In the genomic region with DNA sequence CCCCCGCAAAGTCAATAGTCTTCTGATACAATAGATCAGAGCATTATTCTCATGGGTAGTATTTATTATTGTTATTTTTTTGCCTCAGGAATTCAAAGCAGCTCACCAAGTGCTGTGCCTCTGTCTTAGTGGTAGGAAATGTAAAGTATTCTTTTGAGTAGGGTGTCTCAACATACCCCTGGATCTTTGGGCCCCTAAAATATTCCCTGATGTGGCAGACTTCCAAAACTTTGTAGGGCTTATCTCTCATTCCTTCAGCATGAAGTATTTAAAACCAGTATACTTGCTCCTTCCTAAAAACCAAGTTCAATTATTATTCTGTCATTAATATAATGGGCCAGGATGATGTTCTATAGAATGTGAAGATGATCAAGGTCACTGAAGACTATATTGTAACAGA, we compare ENCODE assay signal across 21 cellular contexts.
"Had no signal": no experiment of that assay in that cellular context is flagged by ENCODE, and none has a peak within 500 bp of the region (broad histone marks: within the 10 kb centered on the region; RNA-seq: fewer than 3 reads in every experiment).

No MANE protein-coding gene starts in this region.

- FAIRE-seq: bronchial epithelial cell, TTC549 had no signal

- H3K27me3 Mint-ChIP-seq: activated B cell treated with CpG ODN at 0.5 μM for 24 hours; activated CD4-positive, alpha-beta memory T cell treated with anti-CD3 and anti-CD28 coated beads for 36 hours; activated CD4-positive, alpha-beta T cell treated with anti-CD3 and anti-CD28 coated beads, Interleukin-2, amount 10 ng/mL, durations not matched to agents 7 days and 5 days; T-cell had no signal

- H3K27ac Mint-ChIP-seq: activated B cell treated with CpG ODN at 0.5 μM for 24 hours; activated CD4-positive, alpha-beta memory T cell treated with anti-CD3 and anti-CD28 coated beads for 36 hours; activated CD4-positive, alpha-beta T cell treated with anti-CD3 and anti-CD28 coated beads, Interleukin-2, amount 10 ng/mL, durations not matched to agents 7 days and 5 days; T-cell had no signal

- DNase-seq: activated B cell treated with CpG ODN at 0.5 μM for 24 hours; activated CD4-positive, alpha-beta memory T cell treated with anti-CD3 and anti-CD28 coated beads for 36 hours; activated CD4-positive, alpha-beta T cell treated with anti-CD3 and anti-CD28 coated beads, Interleukin-2, amount 10 ng/mL, durations not matched to agents 7 days and 5 days; activated CD8-positive, alpha-beta memory T cell treated with anti-CD3 and anti-CD28 coated beads for 24 hours; activated effector memory CD4-positive, alpha-beta T cell treated with anti-CD3 and anti-CD28 coated beads, Interleukin-2, amount 50 U/mL, for 16 hours; activated naive CD4-positive, alpha-beta T cell treated with Interleukin-2 at 50 U/mL for 16 hours; activated T-cell treated with anti-CD3 and anti-CD28 coated beads, Interleukin-2, amount 50 U/mL, for 4 hours; central memory CD4-positive, alpha-beta T cell; Kasumi-1; NCI-H1048; NCI-H146; NCI-H187 treated with DMSO at 0.1 percent for 48 hours; NCI-H2081 treated with DMSO at 0.1 percent for 48 hours; NCI-H526; NCI-H82; SIG-M5; T-cell; T1000 had no signal

- ATAC-seq: activated naive CD4-positive, alpha-beta T cell treated with anti-CD3 and anti-CD28 coated beads, Interleukin-2, amount 50 U/mL, for 72 hours; activated T-cell treated with anti-CD3 and anti-CD28 coated beads, Interleukin-2, amount 50 U/mL, for 4 hours; T-cell had no signal

- H3K36me3 Mint-ChIP-seq: activated CD4-positive, alpha-beta memory T cell treated with anti-CD3 and anti-CD28 coated beads for 36 hours; activated naive CD4-positive, alpha-beta T cell treated with anti-CD3 and anti-CD28 coated beads, Interleukin-2, amount 50 U/mL, for 72 hours; T-cell had no signal

- H3K4me3 Mint-ChIP-seq: activated B cell treated with CpG ODN at 0.5 μM for 24 hours; activated CD4-positive, alpha-beta memory T cell treated with anti-CD3 and anti-CD28 coated beads for 36 hours; activated CD4-positive, alpha-beta T cell treated with anti-CD3 and anti-CD28 coated beads, Interleukin-2, amount 10 ng/mL, durations not matched to agents 7 days and 5 days; activated T-cell treated with anti-CD3 and anti-CD28 coated beads, Interleukin-2, amount 50 U/mL, for 4 hours; T-cell had no signal

- H3K9me3 Mint-ChIP-seq: activated B cell treated with CpG ODN at 0.5 μM for 24 hours; activated CD4-positive, alpha-beta memory T cell treated with anti-CD3 and anti-CD28 coated beads for 36 hours; activated CD4-positive, alpha-beta T cell treated with anti-CD3 and anti-CD28 coated beads, Interleukin-2, amount 10 ng/mL, durations not matched to agents 7 days and 5 days; activated naive CD4-positive, alpha-beta T cell treated with anti-CD3 and anti-CD28 coated beads, Interleukin-2, amount 50 U/mL, for 72 hours; activated T-cell treated with anti-CD3 and anti-CD28 coated beads, Interleukin-2, amount 50 U/mL, for 4 hours; T-cell had no signal
